ENCODE assay signal across 1 cellular context in genomic region chr2:86383844-86384243, GRCh38.
TF ChIP-seq lines count a peak whose summit lies in the region.

No MANE protein-coding gene starts in this region.

TF ChIP-seq in SK-N-SH, 30 proteins besides CTCF, POLR2A, EP300 and RAD21 (continued from another document):
- no peak for TF ChIP-seq SMC3 (IDR thresholded peaks at IDR 0.05; ENCODE audit: low read depth, low read length)
- TF ChIP-seq NRF1 (IDR thresholded peaks at IDR 0.05; ENCODE audit: low read depth, low read length), result no peak
- TF ChIP-seq RXRA (IDR thresholded peaks at IDR 0.05; ENCODE audit: borderline replicate concordance, low read depth), result no peak
- no peak for TF ChIP-seq MAX (IDR thresholded peaks at IDR 0.05; ENCODE audit: low read depth)
- TF ChIP-seq FOXM1 (IDR thresholded peaks at IDR 0.05; ENCODE audit: low read depth), result no peak
- no peak for TF ChIP-seq JUND (IDR thresholded peaks at IDR 0.05)
- TF ChIP-seq EZH2phosphoT487 (IDR thresholded peaks at IDR 0.05; ENCODE audit: borderline replicate concordance, low read depth), result no peak
- TF ChIP-seq ZBTB33 (IDR thresholded peaks at IDR 0.05; ENCODE audit: borderline replicate concordance, low read depth), result no peak
- no peak for TF ChIP-seq FOSL2 (IDR thresholded peaks at IDR 0.05; ENCODE audit: borderline replicate concordance, low read depth)
- no peak for TF ChIP-seq TCF12 (IDR thresholded peaks at IDR 0.05)
